ENCODE assay signal across 16 cellular contexts in the genomic region with DNA sequence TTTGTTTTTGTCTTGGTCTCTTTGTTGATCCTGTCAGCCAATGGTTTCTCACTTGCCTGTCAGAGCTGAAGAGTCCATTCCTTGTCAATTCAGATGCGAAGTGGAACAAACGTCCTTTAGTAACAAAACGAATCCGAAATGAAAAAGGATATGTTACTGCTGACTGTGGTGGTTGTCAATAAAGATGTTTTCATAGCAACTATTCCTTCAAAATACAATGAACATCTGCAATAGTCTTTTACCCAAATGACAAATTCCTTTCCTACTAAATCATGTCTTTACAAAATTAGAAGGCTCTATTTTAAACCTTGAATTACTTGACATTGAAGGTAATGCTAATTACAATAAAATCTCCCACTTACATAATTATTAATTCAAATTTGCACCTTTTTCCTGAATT.
DNase-seq lines count a peak whose midpoint lies in the region; ATAC-seq, FAIRE-seq and TF ChIP-seq lines count a peak whose summit lies in the region.
"Had no signal": no experiment of that assay in that cellular context is flagged by ENCODE, and none has a peak within 500 bp of the region (broad histone marks: within the 10 kb centered on the region; RNA-seq: fewer than 3 reads in every experiment).

No MANE protein-coding gene starts in this region.

- TF ChIP-seq CTCF in astrocyte (IDR thresholded peaks at IDR 0.05; ENCODE audit: insufficient read depth, low read depth, low read length) (no peak), esophagus muscularis mucosa (IDR thresholded peaks at IDR 0.05) (no peak)

- TF ChIP-seq EP300 in esophagus muscularis mucosa (IDR thresholded peaks at IDR 0.05), result no peak

- no peaks in the 10 kb centered on the region for H3K27me3 ChIP-seq in astrocyte (ENCODE audit: insufficient read depth, low read length)
- H3K27me3 ChIP-seq in esophagus muscularis mucosa, result no peaks in the 10 kb centered on the region
- H3K27me3 ChIP-seq in neuron (ENCODE audit: insufficient read depth, low read length), result no peaks in the 10 kb centered on the region
- H3K27me3 ChIP-seq in skeletal muscle tissue (ENCODE audit: control insufficient read depth in 3 of 3, insufficient read depth in 3 of 3, low read length in 3 of 3), result no peaks in the 10 kb centered on the region
- H3K27me3 ChIP-seq: BE2C had no signal

- no peak overlapping the region for H2AFZ ChIP-seq in astrocyte (ENCODE audit: low read depth, low read length)
- peak overlapping the region; percentile 38 for H2AFZ ChIP-seq in neuron (ENCODE audit: low read depth, low read length)
- H2AFZ ChIP-seq: GM23338 had no signal

- no peaks in the 10 kb centered on the region for H4K20me1 ChIP-seq in astrocyte (ENCODE audit: insufficient read depth, low read length)

- H3K9ac ChIP-seq in astrocyte (ENCODE audit: low read length) (no peak overlapping the region), skeletal muscle tissue (ENCODE audit: low read depth in 1 of 3, low read length in 3 of 3) (no peak overlapping the region)

- 83% methylated on average over 4 of the region's 4 CpGs for WGBS in esophagus muscularis mucosa

- H3K27ac ChIP-seq in astrocyte (ENCODE audit: low read depth, low read length) (no peak overlapping the region), esophagus muscularis mucosa (replicated peaks in 1 of 4) (peak overlapping the region in 3 of 4 donors; percentile 4 to 34 (median 22)), skeletal muscle tissue (ENCODE audit: low read depth, low read length) (peak overlapping the region; percentile 49)
- H3K27ac ChIP-seq: A549, C4-2B had no signal

- H3K4me1 Mint-ChIP-seq in astrocyte (ENCODE audit: low read depth, unreplicated experiment), result no peaks in the 10 kb centered on the region
- H3K4me1 Mint-ChIP-seq: CD4-positive, alpha-beta memory T cell had no signal

- FAIRE-seq in astrocyte (lab: Jason Lieb, UNC), result no peak
- FAIRE-seq: A549, GM12878, GM18507 had no signal

- H3K36me3 Mint-ChIP-seq in astrocyte (ENCODE audit: low read depth, unreplicated experiment), result no peaks in the 10 kb centered on the region
- H3K36me3 Mint-ChIP-seq: CD4-positive, alpha-beta memory T cell had no signal

- H3K27ac Mint-ChIP-seq in astrocyte (ENCODE audit: unreplicated experiment), result peak overlapping the region; percentile 47
- H3K27ac Mint-ChIP-seq: CD4-positive, alpha-beta memory T cell; GM23338 had no signal

- H3K9me3 ChIP-seq in astrocyte (ENCODE audit: insufficient read depth, low read depth, low read length) (no peaks in the 10 kb centered on the region), esophagus muscularis mucosa (no peaks in the 10 kb centered on the region), neuron (ENCODE audit: low read length) (no peaks in the 10 kb centered on the region), skeletal muscle tissue (ENCODE audit: control insufficient read depth in 3 of 3, low read length in 3 of 3) (no peaks in the 10 kb centered on the region)
- H3K9me3 ChIP-seq: A549, BE2C had no signal

- DNase-seq in astrocyte (ENCODE audit: low read depth) (no peak), esophagus muscularis mucosa (ENCODE audit: extremely low spot score) (no peak), NCI-H526 (lab: John Stamatoyannopoulos, UW) (no peak), medulla oblongata (ENCODE audit: extremely low spot score) (no peak)
- DNase-seq: BE2C; CD4-positive, alpha-beta memory T cell; DMS79; H7 had no signal

- no peak overlapping the region for H3K4me2 ChIP-seq in astrocyte (ENCODE audit: low read length)
- H3K4me2 ChIP-seq: A549, GM23338 had no signal

- no peaks in the 10 kb centered on the region for H3K27me3 Mint-ChIP-seq in astrocyte (ENCODE audit: low read depth, unreplicated experiment)

- ATAC-seq in esophagus mucosa, result no peak
- ATAC-seq: A549, GM12878, GM23338 had no signal

- peaks cover 2% of the 10 kb centered on the region for H3K9me3 Mint-ChIP-seq in astrocyte (ENCODE audit: unreplicated experiment)
- H3K9me3 Mint-ChIP-seq: GM23338 had no signal

- H3K4me1 ChIP-seq in astrocyte (ENCODE audit: insufficient read depth, low read length), result no peaks in the 10 kb centered on the region
- peaks cover 7 to 34% (median 11%) of the 10 kb centered on the region in 4 donors for H3K4me1 ChIP-seq in esophagus muscularis mucosa
- peaks cover 6% of the 10 kb centered on the region for H3K4me1 ChIP-seq in neuron (ENCODE audit: insufficient read depth, low read length)
- H3K4me1 ChIP-seq in skeletal muscle tissue (ENCODE audit: control insufficient read depth in 3 of 3, insufficient read depth in 3 of 3, low read length in 3 of 3), result peaks cover 0 to 6% (median 5%) of the 10 kb centered on the region in 3 donors
- H3K4me1 ChIP-seq: BE2C had no signal

- H3K79me2 ChIP-seq in astrocyte (ENCODE audit: insufficient read depth, low read length), result no peaks in the 10 kb centered on the region

- H3K36me3 ChIP-seq in astrocyte (ENCODE audit: insufficient read depth, low read length) (no peaks in the 10 kb centered on the region), esophagus muscularis mucosa (no peaks in the 10 kb centered on the region), neuron (ENCODE audit: insufficient read depth, low read length) (no peaks in the 10 kb centered on the region), skeletal muscle tissue (ENCODE audit: control insufficient read depth in 3 of 3, insufficient read depth in 3 of 3, low read length in 3 of 3) (no peaks in the 10 kb centered on the region)
- H3K36me3 ChIP-seq: BE2C had no signal

- intact Hi-C loops in esophagus muscularis mucosa (cut with DNase I), result no loop called here

- no peak overlapping the region for H3K4me3 Mint-ChIP-seq in astrocyte (ENCODE audit: unreplicated experiment)
- H3K4me3 Mint-ChIP-seq: CD4-positive, alpha-beta memory T cell; GM23338 had no signal

- TF ChIP-seq POLR2A in esophagus muscularis mucosa (IDR thresholded peaks at IDR 0.05; ENCODE audit: low read depth), result no peak

- H3K4me3 ChIP-seq in astrocyte (ENCODE audit: insufficient read depth, low read depth, low read length) (no peak overlapping the region), esophagus muscularis mucosa (no peak overlapping the region), neuron (ENCODE audit: low read length) (no peak overlapping the region), skeletal muscle tissue (ENCODE audit: low read length in 3 of 3) (no peak overlapping the region)
- H3K4me3 ChIP-seq: A549, GM12878, GM23338 had no signal
